9 cellular contexts compared by ENCODE assay signal in genomic region chr5:81626524-81626923, GRCh38.
A peak's percentile ranks its signal among the peaks of the same experiment; 100 is the strongest.
DNase-seq lines count a peak whose midpoint lies in the region; ATAC-seq and TF ChIP-seq lines count a peak whose summit lies in the region.
"Had no signal": no experiment of that assay in that cellular context is flagged by ENCODE, and none has a peak within 500 bp of the region (broad histone marks: within the 10 kb centered on the region; RNA-seq: fewer than 3 reads in every experiment).

No MANE protein-coding gene starts in this region.

- H3K9me3 ChIP-seq in RWPE2 (ENCODE audit: severe bottlenecking) (no peaks in the 10 kb centered on the region), skeletal muscle satellite cell (replicated peaks; ENCODE audit: low read length) (no peaks in the 10 kb centered on the region)

- H3K4me3 ChIP-seq in RWPE2 (ENCODE audit: severe bottlenecking) (no peak overlapping the region), fibroblast of pulmonary artery (replicated peaks; ENCODE audit: low read depth, low read length) (no peak overlapping the region), skeletal muscle satellite cell (ENCODE audit: low read length) (no peak overlapping the region)

- no peak overlapping the region for H3K27ac ChIP-seq in RWPE2 (ENCODE audit: poor library complexity, severe bottlenecking)

- peak; percentile 100 for ATAC-seq in RWPE2 (ENCODE audit: low read depth)

- H3K4me1 ChIP-seq in RWPE2 (ENCODE audit: insufficient read depth, poor library complexity, severe bottlenecking) (peaks cover 10% of the 10 kb centered on the region), skeletal muscle satellite cell (ENCODE audit: control insufficient read depth, insufficient read depth, low read length) (peaks cover 21% of the 10 kb centered on the region)

- TF ChIP-seq CTCF in RWPE2 (IDR thresholded peaks at IDR 0.05; ENCODE audit: poor library complexity, severe bottlenecking), result no peak
- TF ChIP-seq CTCF in fibroblast of pulmonary artery (IDR thresholded peaks at IDR 0.05; ENCODE audit: low read length, missing control alignments), result no peak

- DNase-seq in NCI-H82 (lab: John Stamatoyannopoulos, UW), result peak; percentile 50
- no peak for DNase-seq in NCI-H82 treated with DMSO at 0.1 percent for 48 hours (lab: John Stamatoyannopoulos, UW; ENCODE audit: unreplicated experiment)
- peak; percentile 73 for DNase-seq in RWPE2 (ENCODE audit: low spot score)
- peak; percentile 72 for DNase-seq in fibroblast of pulmonary artery (ENCODE audit: low read depth)
- no peak for DNase-seq in NCI-H748 treated with DMSO at 0.1 percent for 48 hours (lab: John Stamatoyannopoulos, UW)
- no peak for DNase-seq in NCI-H526 (lab: John Stamatoyannopoulos, UW)
- no peak for DNase-seq in DMS114 treated with DMSO at 0.1 percent for 48 hours (lab: John Stamatoyannopoulos, UW; ENCODE audit: unreplicated experiment)
- DNase-seq: 8988T had no signal

- no peaks in the 10 kb centered on the region for H3K27me3 ChIP-seq in RWPE2 (ENCODE audit: insufficient read depth, poor library complexity, severe bottlenecking)
- H3K27me3 ChIP-seq in skeletal muscle satellite cell (ENCODE audit: control insufficient read depth, insufficient read depth, low read length), result no peaks in the 10 kb centered on the region

- H3K4me2 ChIP-seq in skeletal muscle satellite cell (ENCODE audit: low read length), result peak overlapping the region; percentile 18

- no peak overlapping the region for H3K9ac ChIP-seq in skeletal muscle satellite cell (ENCODE audit: low read depth, low read length)

- no peaks in the 10 kb centered on the region for H3K36me3 ChIP-seq in RWPE2 (ENCODE audit: low read depth)
- H3K36me3 ChIP-seq in skeletal muscle satellite cell (ENCODE audit: insufficient read depth, low read length), result no peaks in the 10 kb centered on the region

Comparison
In these comparisons a context has a peak if more than half of its experiments do, and no peak if none do; other contexts are left out.
1. DNase-seq: peak in NCI-H82 (single experiment), RWPE2 (single experiment) and fibroblast of pulmonary artery (single experiment); none in NCI-H82 treated with DMSO at 0.1 percent for 48 hours (single experiment), NCI-H748 treated with DMSO at 0.1 percent for 48 hours (single experiment), NCI-H526 (0 of 2) and DMS114 treated with DMSO at 0.1 percent for 48 hours (single experiment).